In the genomic region with DNA sequence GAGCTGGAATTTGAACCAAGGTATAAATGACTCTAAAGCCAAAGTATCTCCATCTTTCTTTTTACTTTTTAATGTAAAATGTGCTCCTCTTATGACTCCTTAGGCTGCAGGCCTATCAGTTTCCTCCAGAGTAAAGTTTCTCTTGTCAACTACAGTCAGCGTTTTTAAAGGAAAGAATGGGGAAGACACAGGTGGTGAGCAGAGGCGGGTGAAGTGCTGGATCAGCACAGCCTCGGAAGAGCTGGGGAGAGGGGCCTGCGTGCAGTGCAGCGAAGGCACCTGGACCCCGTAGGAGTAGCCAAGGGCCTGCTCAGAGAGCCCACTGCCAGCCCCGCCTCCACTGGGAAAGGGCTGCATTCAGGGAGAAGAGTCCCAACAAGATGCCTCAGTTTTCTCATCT, we compare ENCODE assay signal across 10 cellular contexts. TPM values are rescaled to one million over a fixed set of nuclear protein-coding genes. Genes with fewer than 3 reads are reported as not detected.
"Had no signal": no experiment of that assay in that cellular context is flagged by ENCODE, and none has a peak within 500 bp of the region (broad histone marks: within the 10 kb centered on the region; RNA-seq: fewer than 3 reads in every experiment).

No MANE protein-coding gene starts in this region.

- H3K36me3 Mint-ChIP-seq: IgD-negative memory B cell had no signal

- H3K9me3 Mint-ChIP-seq: H9 had no signal

- H3K4me2 ChIP-seq: KMS-11 had no signal

- H2AFZ ChIP-seq: GM23248 had no signal

- DNase-seq: GM23248, H9, HCEC 1CT, Karpas-422 had no signal

- H3K4me1 Mint-ChIP-seq: IgD-negative memory B cell had no signal

- H3K4me3 Mint-ChIP-seq: H9 had no signal

- H3K27ac Mint-ChIP-seq: H9, IgD-negative memory B cell had no signal

- H3K4me3 ChIP-seq: GM23248 had no signal

- H3K27ac ChIP-seq: GM23248, HL-60, KMS-11 had no signal

- ATAC-seq: HepG2 had no signal

RNA-seq across cellular contexts. Expression of gene ALX4, which starts 48.8 kb away (rescaled TPM):
- total RNA-seq: GM23248, H1, H9, HepG2, HT1080 had no signal
- polyA plus RNA-seq: GM23248, H1, HepG2, IgD-negative memory B cell had no signal
